Comparison of ENCODE assay signal across 8 cellular contexts in the genomic region with DNA sequence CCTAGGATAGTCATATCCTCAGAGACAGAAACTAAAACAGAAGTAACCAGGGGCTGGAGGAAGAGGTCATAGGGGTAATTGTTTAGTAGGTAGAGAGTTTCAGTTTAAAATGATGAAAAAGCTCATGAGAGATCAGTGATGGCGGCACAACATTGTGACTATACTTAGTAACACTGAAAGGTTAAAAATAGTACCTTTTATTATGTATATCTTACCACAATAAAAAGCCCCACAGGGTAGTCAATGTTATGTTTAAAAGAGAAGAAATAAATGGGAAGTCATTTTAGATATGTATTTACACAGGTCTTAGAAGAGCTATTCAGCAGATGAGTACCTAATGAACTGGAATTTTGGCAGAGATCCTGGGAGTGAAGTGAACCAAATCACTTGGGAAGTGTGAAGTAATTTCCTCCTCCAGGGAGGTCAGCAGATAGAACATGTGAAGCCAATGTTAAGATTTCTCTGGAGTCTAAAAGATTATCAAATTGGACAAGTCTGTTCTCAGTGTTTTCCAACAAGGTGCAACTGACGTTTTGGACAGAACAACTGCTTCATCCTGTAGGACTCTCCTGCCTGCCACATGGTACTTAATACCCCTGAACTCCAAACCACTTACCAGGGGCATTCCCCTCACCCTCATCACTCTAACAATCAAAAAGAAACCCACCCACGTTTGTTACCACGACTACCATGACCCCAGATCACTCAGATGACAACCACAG. TPM values are rescaled to one million over a fixed set of nuclear protein-coding genes. Genes with fewer than 3 reads are reported as not detected.
DNase-seq lines count a peak whose midpoint lies in the region; ATAC-seq lines count a peak whose summit lies in the region.

No MANE protein-coding gene starts in this region.

- no peaks in the 10 kb centered on the region for H3K36me3 ChIP-seq in mesenchymal stem cell (ENCODE audit: control insufficient read depth in 1 of 2, insufficient read depth in 2 of 2, low read depth in 1 of 2, low read length in 2 of 2)
- no peaks in the 10 kb centered on the region for H3K36me3 ChIP-seq in CD4-positive, alpha-beta memory T cell (ENCODE audit: insufficient read depth, low read length)

- H3K27me3 ChIP-seq in mesenchymal stem cell (ENCODE audit: control insufficient read depth in 1 of 2, insufficient read depth in 1 of 2, low read length in 2 of 2) = no peaks in the 10 kb centered on the region
- H3K27me3 ChIP-seq in CD4-positive, alpha-beta memory T cell (ENCODE audit: insufficient read depth, low read length) = no peaks in the 10 kb centered on the region

- peaks cover 0 to 3% of the 10 kb centered on the region in 2 donors for H3K36me3 Mint-ChIP-seq in CD4-positive, alpha-beta memory T cell

- H3K9me3 Mint-ChIP-seq in CD4-positive, alpha-beta memory T cell = peaks cover 0 to 3% (median 0%) of the 10 kb centered on the region in 8 donors

- H4K8ac ChIP-seq in mesenchymal stem cell (ENCODE audit: low read length) = no peak overlapping the region

- no peak overlapping the region for H3K27ac Mint-ChIP-seq in CD4-positive, alpha-beta memory T cell

- no peak overlapping the region for H4K91ac ChIP-seq in mesenchymal stem cell (ENCODE audit: low read length)

- POLR2A ChIA-PET in CD4-positive, alpha-beta memory T cell (lab: Charles Lee; ENCODE audit: partially characterized antibody) = no interaction called here

- CTCF ChIA-PET in CD4-positive, alpha-beta memory T cell (lab: Charles Lee; ENCODE audit: partially characterized antibody) = no interaction called here

- no peaks in the 10 kb centered on the region for H3K27me3 Mint-ChIP-seq in CD4-positive, alpha-beta memory T cell

- peak overlapping the region; percentile 87 for H3K27ac ChIP-seq in mesenchymal stem cell (ENCODE audit: low read length, poor library complexity, severe bottlenecking)
- no peak overlapping the region for H3K27ac ChIP-seq in CD4-positive, alpha-beta memory T cell (ENCODE audit: low read depth, low read length)

- H3K4me1 Mint-ChIP-seq in CD4-positive, alpha-beta memory T cell = peaks cover under 1 to 23% (median 10%) of the 10 kb centered on the region in 4 donors

- WGBS in mesenchymal stem cell = 71% methylated on average over 3 of the region's 4 CpGs

- no peak overlapping the region for H2BK120ac ChIP-seq in mesenchymal stem cell (ENCODE audit: low read depth, low read length)

- no peak overlapping the region for H2BK5ac ChIP-seq in mesenchymal stem cell (ENCODE audit: low read depth, low read length, poor library complexity, severe bottlenecking)

- no peak overlapping the region for H3K18ac ChIP-seq in mesenchymal stem cell (ENCODE audit: low read depth in 1 of 2, low read length in 2 of 2)

- no peak overlapping the region for H3K9ac ChIP-seq in mesenchymal stem cell (ENCODE audit: low read length)

- H3K23ac ChIP-seq in mesenchymal stem cell (ENCODE audit: low read length in 2 of 2) = no peak overlapping the region

- peak overlapping the region; percentile 39 for H3K4me2 ChIP-seq in mesenchymal stem cell (ENCODE audit: low read length, poor library complexity, severe bottlenecking)

- no peak overlapping the region for H3K4me3 Mint-ChIP-seq in CD4-positive, alpha-beta memory T cell

- peak; percentile 75 for ATAC-seq in GM19395 (IDR thresholded peaks at IDR 0.05; ENCODE audit: unreplicated experiment)
- ATAC-seq in HG03378 (IDR thresholded peaks at IDR 0.05; ENCODE audit: unreplicated experiment) = peak; percentile 87

- peaks cover 7% of the 10 kb centered on the region for H3K9me3 ChIP-seq in mesenchymal stem cell (ENCODE audit: control insufficient read depth, low read length)
- no peaks in the 10 kb centered on the region for H3K9me3 ChIP-seq in CD4-positive, alpha-beta memory T cell (ENCODE audit: control insufficient read depth in 1 of 2, low read length in 2 of 2)

- no peak overlapping the region for H3K4me3 ChIP-seq in mesenchymal stem cell (ENCODE audit: insufficient read depth in 1 of 2, low read depth in 1 of 2, low read length in 2 of 2)
- no peak overlapping the region for H3K4me3 ChIP-seq in CD4-positive, alpha-beta memory T cell (ENCODE audit: low read length in 2 of 2)

- H3K14ac ChIP-seq in mesenchymal stem cell (ENCODE audit: low read length in 2 of 2) = no peak overlapping the region

- peak overlapping the region; percentile 83 for H2AK5ac ChIP-seq in mesenchymal stem cell (ENCODE audit: low read length, severe bottlenecking)

- no peak overlapping the region for H2AFZ ChIP-seq in mesenchymal stem cell (ENCODE audit: low read depth, low read length)

- DNase-seq in DMS53 treated with DMSO at 0.1 percent for 48 hours (lab: John Stamatoyannopoulos, UW; ENCODE audit: unreplicated experiment) = peak; percentile 95
- DNase-seq in activated CD8-positive, alpha-beta memory T cell treated with anti-CD3 and anti-CD28 coated beads, Interleukin-2, amount 50 U/mL, for 24 hours (ENCODE audit: extremely low read depth) = peak; percentile 25
- no peak for DNase-seq in mesenchymal stem cell
- no peak for DNase-seq in CD4-positive, alpha-beta memory T cell
- DNase-seq in amniotic stem cell (lab: John Stamatoyannopoulos, UW) = no peak
- no peak for DNase-seq in AG20443 (ENCODE audit: low spot score)

- no peak overlapping the region for H2BK12ac ChIP-seq in mesenchymal stem cell (ENCODE audit: low read length in 2 of 2)

- H3K79me1 ChIP-seq in mesenchymal stem cell (replicated peaks; ENCODE audit: low read length, poor library complexity, severe bottlenecking) = peaks cover 12% of the 10 kb centered on the region

- peaks cover 14% of the 10 kb centered on the region for H3K4me1 ChIP-seq in mesenchymal stem cell (ENCODE audit: control insufficient read depth, insufficient read depth, low read depth, low read length)
- H3K4me1 ChIP-seq in CD4-positive, alpha-beta memory T cell (ENCODE audit: insufficient read depth, low read length) = peaks cover 7% of the 10 kb centered on the region

- H2BK15ac ChIP-seq in mesenchymal stem cell (ENCODE audit: low read depth, poor library complexity, severe bottlenecking) = no peak overlapping the region

- H3K4ac ChIP-seq in mesenchymal stem cell (ENCODE audit: low read depth in 1 of 2, low read length in 2 of 2) = no peak overlapping the region

- intact Hi-C loops in CD4-positive, alpha-beta memory T cell (cut with micrococcal nuclease) = no loop called here

RNA-seq across cellular contexts. Expression of a gene that starts 6.4 kb away (rescaled TPM):
- polyA plus RNA-seq in mesenchymal stem cell (2013, experiment 1 of 2) = 25.6 TPM
- polyA plus RNA-seq in mesenchymal stem cell (2013, experiment 2 of 2) = 25.8 TPM
- total RNA-seq in CD4-positive, alpha-beta memory T cell = 10 to 100 TPM; 17.2 to 19.6 TPM
- 10 to 100 TPM; 10.4 to 15.6 TPM for polyA plus RNA-seq in CD4-positive, alpha-beta memory T cell

Comparison
In these comparisons a context has a peak if more than half of its experiments do, and no peak if none do; other contexts are left out.
1. DNase-seq: peak in DMS53 treated with DMSO at 0.1 percent for 48 hours (single experiment) and activated CD8-positive, alpha-beta memory T cell treated with anti-CD3 and anti-CD28 coated beads, Interleukin-2, amount 50 U/mL, for 24 hours (single experiment); none in mesenchymal stem cell (single experiment), CD4-positive, alpha-beta memory T cell (0 of 5), amniotic stem cell (single experiment) and AG20443 (single experiment).